In the genomic region with DNA sequence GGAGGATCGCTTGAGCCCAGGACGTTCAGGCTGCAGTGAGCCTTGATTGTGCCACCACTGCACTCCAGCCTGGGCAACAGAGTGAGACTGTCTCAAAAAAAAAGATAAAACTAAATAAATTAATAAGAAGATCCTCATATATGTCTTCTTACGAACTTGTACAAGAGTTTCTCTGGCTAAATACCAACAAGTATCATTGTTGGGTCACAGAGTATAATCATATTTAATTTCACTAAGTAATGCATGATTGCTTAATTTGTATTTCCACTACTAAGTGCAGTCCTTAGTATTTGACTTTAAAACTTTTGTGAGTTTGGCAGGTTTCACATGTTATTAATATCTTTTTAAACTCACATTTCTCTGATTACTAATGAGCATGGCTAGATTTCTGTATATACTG, we compare ENCODE assay signal across 18 cellular contexts.
DNase-seq lines count a peak whose midpoint lies in the region; ATAC-seq lines count a peak whose summit lies in the region.
"Had no signal": no experiment of that assay in that cellular context is flagged by ENCODE, and none has a peak within 500 bp of the region (broad histone marks: within the 10 kb centered on the region; RNA-seq: fewer than 3 reads in every experiment).

No MANE protein-coding gene starts in this region.

- H3K27me3 Mint-ChIP-seq in activated T-cell treated with anti-CD3 and anti-CD28 coated beads, Interleukin-2, amount 50 U/mL, for 72 hours (ENCODE audit: low read depth), result no peaks in the 10 kb centered on the region
- H3K27me3 Mint-ChIP-seq in CD8-positive, alpha-beta memory T cell, result peaks cover 0 to 1% of the 10 kb centered on the region in 2 donors
- H3K27me3 Mint-ChIP-seq in T-helper 17 cell (no peaks in the 10 kb centered on the region), memory B cell (no peaks in the 10 kb centered on the region)

- no peak for ATAC-seq in activated T-cell treated with anti-CD3 and anti-CD28 coated beads, Interleukin-2, amount 50 U/mL, for 72 hours (replicated peaks in 1 of 2)
- ATAC-seq in T-helper 17 cell (no peak), memory B cell (ENCODE audit: low read depth) (no peak), sciatic nerve (no peak), left colon (no peak)
- ATAC-seq: Panc1 had no signal

- intact Hi-C loops in sciatic nerve (cut with DNase I) (no loop called here), left colon (cut with DNase I, micrococcal nuclease) (no loop called here)

- POLR2A ChIA-PET in CD8-positive, alpha-beta memory T cell (lab: Charles Lee), result no interaction called here

- no peak overlapping the region for H3K4me3 Mint-ChIP-seq in activated T-cell treated with anti-CD3 and anti-CD28 coated beads, Interleukin-2, amount 50 U/mL, for 72 hours
- no peak overlapping the region for H3K4me3 Mint-ChIP-seq in CD8-positive, alpha-beta memory T cell
- H3K4me3 Mint-ChIP-seq in T-helper 17 cell (no peak overlapping the region), memory B cell (no peak overlapping the region)

- no peaks in the 10 kb centered on the region for H3K9me3 Mint-ChIP-seq in activated T-cell treated with anti-CD3 and anti-CD28 coated beads, Interleukin-2, amount 50 U/mL, for 72 hours
- no peaks in the 10 kb centered on the region for H3K9me3 Mint-ChIP-seq in CD8-positive, alpha-beta memory T cell
- no peaks in the 10 kb centered on the region for H3K9me3 Mint-ChIP-seq in memory B cell

- no peak overlapping the region for H3K4me3 ChIP-seq in CD8-positive, alpha-beta memory T cell (ENCODE audit: low read length)
- H3K4me3 ChIP-seq: MG63 had no signal

- no peak overlapping the region for H3K27ac ChIP-seq in CD8-positive, alpha-beta memory T cell (ENCODE audit: low read depth, low read length)
- H3K27ac ChIP-seq: C4-2B had no signal

- DNase-seq in activated T-cell treated with anti-CD3 and anti-CD28 coated beads, Interleukin-2, amount 50 U/mL, for 72 hours, result no peak
- DNase-seq in activated T-cell treated with anti-CD3 and anti-CD28 coated beads, Interleukin-2, amount 50 U/mL, for 48 hours, result no peak
- no peak for DNase-seq in CD8-positive, alpha-beta memory T cell
- DNase-seq in T-helper 17 cell, result no peak
- DNase-seq in memory B cell (ENCODE audit: low spot score in 2 of 2), result no peak
- no peak for DNase-seq in NK-92 treated with Interleukin-12 subunit alpha and Interleukin-12 subunit beta, amount 100 ng/mL, for 24 hours (lab: John Stamatoyannopoulos, UW)
- no peak for DNase-seq in sciatic nerve (ENCODE audit: low spot score)
- DNase-seq in left colon, result no peak
- DNase-seq: Calu3, DMS53, GOT3, MG63, NCI-H1092, NCI-H146, NCI-H2081, NCI-H774 had no signal

- H3K4me1 Mint-ChIP-seq in activated T-cell treated with anti-CD3 and anti-CD28 coated beads, Interleukin-2, amount 50 U/mL, for 72 hours (ENCODE audit: low read depth), result peaks cover 69% of the 10 kb centered on the region
- H3K4me1 Mint-ChIP-seq in CD8-positive, alpha-beta memory T cell, result peaks cover 62 to 77% (median 76%) of the 10 kb centered on the region in 3 donors
- H3K4me1 Mint-ChIP-seq in T-helper 17 cell (peaks cover 50% of the 10 kb centered on the region), memory B cell (peaks cover 60% of the 10 kb centered on the region)

- peaks cover 42% of the 10 kb centered on the region for H3K4me1 ChIP-seq in CD8-positive, alpha-beta memory T cell (ENCODE audit: insufficient read depth, low read length)

- H3K27me3 ChIP-seq in CD8-positive, alpha-beta memory T cell (ENCODE audit: insufficient read depth, low read length, poor library complexity, severe bottlenecking), result no peaks in the 10 kb centered on the region
- H3K27me3 ChIP-seq: MG63 had no signal

- H3K9me3 ChIP-seq in CD8-positive, alpha-beta memory T cell (ENCODE audit: low read length), result no peaks in the 10 kb centered on the region
- no peaks in the 10 kb centered on the region for H3K9me3 ChIP-seq in T-helper 17 cell (ENCODE audit: control insufficient read depth, low read length, poor library complexity, severe bottlenecking)
- H3K9me3 ChIP-seq: MG63 had no signal

- peak overlapping the region; percentile 52 for H3K27ac Mint-ChIP-seq in activated T-cell treated with anti-CD3 and anti-CD28 coated beads, Interleukin-2, amount 50 U/mL, for 72 hours
- peak overlapping the region in 6 of 8 donors; percentile 9 to 96 (median 54) for H3K27ac Mint-ChIP-seq in CD8-positive, alpha-beta memory T cell
- peak overlapping the region; percentile 88 for H3K27ac Mint-ChIP-seq in T-helper 17 cell
- H3K27ac Mint-ChIP-seq in memory B cell, result peak overlapping the region; percentile 75

- H3K36me3 Mint-ChIP-seq in activated T-cell treated with anti-CD3 and anti-CD28 coated beads, Interleukin-2, amount 50 U/mL, for 72 hours (ENCODE audit: insufficient read depth in 2 of 2), result no peaks in the 10 kb centered on the region
- peaks cover 0 to 4% (median 0%) of the 10 kb centered on the region in 3 donors for H3K36me3 Mint-ChIP-seq in CD8-positive, alpha-beta memory T cell
- no peaks in the 10 kb centered on the region for H3K36me3 Mint-ChIP-seq in T-helper 17 cell (ENCODE audit: low read depth)
- H3K36me3 Mint-ChIP-seq in memory B cell, result peaks cover 2% of the 10 kb centered on the region

- CTCF ChIA-PET in CD8-positive, alpha-beta memory T cell (lab: Charles Lee), result interaction anchor here (6.6 kb wide), 1 partner anchor 62 kb away, joined by 76 read pairs; a partner anchor contains a TSS

- H3K36me3 ChIP-seq in CD8-positive, alpha-beta memory T cell (ENCODE audit: insufficient read depth, low read length), result no peaks in the 10 kb centered on the region
- H3K36me3 ChIP-seq: MG63 had no signal
